ENCODE assay signal across 6 cellular contexts in genomic region chr12:110201995-110202394, GRCh38.
"Had no signal": no experiment of that assay in that cellular context is flagged by ENCODE, and none has a peak within 500 bp of the region (broad histone marks: within the 10 kb centered on the region; RNA-seq: fewer than 3 reads in every experiment).

No MANE protein-coding gene starts in this region.

- ATAC-seq: GM23338, HepG2 had no signal

- H3K27ac Mint-ChIP-seq: GM23338, H9, IgD-negative memory B cell had no signal

- DNase-seq: H9, HCEC 1CT, KBM-7 had no signal

- H3K27me3 Mint-ChIP-seq: IgD-negative memory B cell had no signal

- H3K4me3 Mint-ChIP-seq: GM23338, H9, IgD-negative memory B cell had no signal

- H3K9me3 Mint-ChIP-seq: GM23338, H9, IgD-negative memory B cell had no signal
